Comparison of ENCODE assay signal across 4 cellular contexts in genomic region chr11:48506169-48506568, GRCh38. TPM values are rescaled to one million over a fixed set of nuclear protein-coding genes. Genes with fewer than 3 reads are reported as not detected.
"Had no signal": no experiment of that assay in that cellular context is flagged by ENCODE, and none has a peak within 500 bp of the region (broad histone marks: within the 10 kb centered on the region; RNA-seq: fewer than 3 reads in every experiment).

No MANE protein-coding gene starts in this region.

RNA-seq across cellular contexts. Expression of gene OR4A47, which starts 17.6 kb away (rescaled TPM):
- total RNA-seq: LHCN-M2, M059J, MCF 10A, NCI-H460 had no signal
